8 cellular contexts compared by ENCODE assay signal in genomic region chr12:132558861-132559623, GRCh38. TPM values are rescaled to one million over a fixed set of nuclear protein-coding genes. Genes with fewer than 3 reads are reported as not detected.
DNase-seq lines count a peak whose midpoint lies in the region; ATAC-seq lines count a peak whose summit lies in the region.

No MANE protein-coding gene starts in this region.

- ATAC-seq in GM19397 (IDR thresholded peaks at IDR 0.05; ENCODE audit: unreplicated experiment) = no peak

- H3K4me3 ChIP-seq in iPS-20b (ENCODE audit: low read length) = peak overlapping the region; percentile 58; the same call in 1 of the 2 replicates
- H3K4me3 ChIP-seq in thymus (ENCODE audit: low read length) = peak overlapping the region; percentile 70

- 7% methylated on average over 45 of the region's 45 CpGs for WGBS in thymus

- CTCF ChIA-PET in activated CD4-positive, alpha-beta memory T cell treated with anti-CD3 and anti-CD28 coated beads, Interleukin-2, amount 10 ng/mL, durations not matched to agents 7 days and 5 days (lab: Charles Lee) = interaction anchor here (1.4 kb wide), 1 partner anchor 144 kb away, joined by 4 read pairs; no protein-coding TSS in a partner anchor

- 0 out of 2 replicates have a peak, but pooled peaks cover 2% of the 10 kb centered on the region for H3K4me1 ChIP-seq in iPS-20b (ENCODE audit: insufficient read depth, low read length)
- H3K4me1 ChIP-seq in thymus (ENCODE audit: control insufficient read depth, insufficient read depth, low read length) = peaks cover 22% of the 10 kb centered on the region

- peak overlapping the region; percentile 43 for H3K4me3 Mint-ChIP-seq in activated CD4-positive, alpha-beta memory T cell treated with anti-CD3 and anti-CD28 coated beads, Interleukin-2, amount 10 ng/mL, durations not matched to agents 7 days and 5 days

- H3K27ac ChIP-seq in iPS-20b (ENCODE audit: low read length) (no peak overlapping the region), thymus (ENCODE audit: low read depth) (no peak overlapping the region)

- H3K4me1 Mint-ChIP-seq in activated CD4-positive, alpha-beta memory T cell treated with anti-CD3 and anti-CD28 coated beads, Interleukin-2, amount 10 ng/mL, durations not matched to agents 7 days and 5 days = peaks cover 10% of the 10 kb centered on the region

- H3K36me3 ChIP-seq in iPS-20b (ENCODE audit: insufficient read depth, low read depth, low read length) (no peaks in the 10 kb centered on the region), thymus (ENCODE audit: control insufficient read depth, insufficient read depth) (no peaks in the 10 kb centered on the region)

- no peak overlapping the region for H3K27ac Mint-ChIP-seq in activated CD4-positive, alpha-beta memory T cell treated with anti-CD3 and anti-CD28 coated beads, Interleukin-2, amount 10 ng/mL, durations not matched to agents 7 days and 5 days

- H3K36me3 Mint-ChIP-seq in activated CD4-positive, alpha-beta memory T cell treated with anti-CD3 and anti-CD28 coated beads, Interleukin-2, amount 10 ng/mL, durations not matched to agents 7 days and 5 days (ENCODE audit: low read depth) = no peaks in the 10 kb centered on the region

- POLR2A ChIA-PET in activated CD4-positive, alpha-beta memory T cell treated with anti-CD3 and anti-CD28 coated beads, Interleukin-2, amount 10 ng/mL, durations not matched to agents 7 days and 5 days (lab: Charles Lee) = interaction anchor here (0.6 kb wide), 1 partner anchor 536 kb away, joined by 3 read pairs; no protein-coding TSS in a partner anchor

- H3K27me3 ChIP-seq in iPS-20b (ENCODE audit: insufficient read depth, low read length) (peaks cover 55% of the 10 kb centered on the region), thymus (ENCODE audit: control insufficient read depth, insufficient read depth) (peaks cover 2% of the 10 kb centered on the region)

- no peaks in the 10 kb centered on the region for H3K9me3 Mint-ChIP-seq in activated CD4-positive, alpha-beta memory T cell treated with anti-CD3 and anti-CD28 coated beads, Interleukin-2, amount 10 ng/mL, durations not matched to agents 7 days and 5 days

- H3K27me3 Mint-ChIP-seq in activated CD4-positive, alpha-beta memory T cell treated with anti-CD3 and anti-CD28 coated beads, Interleukin-2, amount 10 ng/mL, durations not matched to agents 7 days and 5 days = peaks cover 13% of the 10 kb centered on the region

- no peaks in the 10 kb centered on the region for H3K9me3 ChIP-seq in iPS-20b (ENCODE audit: insufficient read depth, low read depth, low read length)
- H3K9me3 ChIP-seq in thymus (ENCODE audit: control insufficient read depth) = no peaks in the 10 kb centered on the region

- peak; percentile 38 for DNase-seq in activated T-cell treated with anti-CD3 and anti-CD28 coated beads, Interleukin-2, amount 50 U/mL, for 1 hour
- DNase-seq in activated T-cell treated with anti-CD3 and anti-CD28 coated beads for 4 hours (no peak), ecto neural progenitor cell (ENCODE audit: low spot score) (no peak), NOMO-1 treated with DMSO at 0.1 percent for 48 hours (lab: John Stamatoyannopoulos, UW; ENCODE audit: unreplicated experiment) (no peak)
- no peak for DNase-seq in activated CD4-positive, alpha-beta memory T cell treated with anti-CD3 and anti-CD28 coated beads, Interleukin-2, amount 10 ng/mL, durations not matched to agents 7 days and 5 days

- H3K9ac ChIP-seq in iPS-20b (ENCODE audit: low read depth, low read length) = no peak overlapping the region

RNA-seq across cellular contexts. Expression of gene LRCOL1, which starts 51.3 kb away (rescaled TPM):
- total RNA-seq in activated CD4-positive, alpha-beta memory T cell treated with anti-CD3 and anti-CD28 coated beads, Interleukin-2, amount 10 ng/mL, durations not matched to agents 7 days and 5 days = not detected
- 1.1 TPM for polyA plus RNA-seq in thymus

RNA-seq across cellular contexts. Expression of gene P2RX2, which starts 59.5 kb away (rescaled TPM):
- total RNA-seq in activated CD4-positive, alpha-beta memory T cell treated with anti-CD3 and anti-CD28 coated beads, Interleukin-2, amount 10 ng/mL, durations not matched to agents 7 days and 5 days = not detected
- 2.5 TPM for polyA plus RNA-seq in thymus
